18 cellular contexts compared by ENCODE assay signal in genomic region chr11:94960488-94960887, GRCh38. TPM values are rescaled to one million over a fixed set of nuclear protein-coding genes. Genes with fewer than 3 reads are reported as not detected.
DNase-seq lines count a peak whose midpoint lies in the region; ATAC-seq and TF ChIP-seq lines count a peak whose summit lies in the region.
"Had no signal": no experiment of that assay in that cellular context is flagged by ENCODE, and none has a peak within 500 bp of the region (broad histone marks: within the 10 kb centered on the region; RNA-seq: fewer than 3 reads in every experiment).

No MANE protein-coding gene starts in this region.

- H3K4me3 Mint-ChIP-seq in T-helper 17 cell: no peak overlapping the region
- H3K4me3 Mint-ChIP-seq: CD14-positive monocyte; CD4-positive, alpha-beta memory T cell; GM23338 had no signal

- ATAC-seq in T-helper 17 cell: no peak
- ATAC-seq: GM23338, HCT116, K562 had no signal

- H3K4me3 ChIP-seq in smooth muscle cell: no peak overlapping the region
- H3K4me3 ChIP-seq: BLaER1, GM23338, K562 had no signal

- no peak overlapping the region for H3K9ac ChIP-seq in smooth muscle cell (ENCODE audit: low read depth)
- H3K9ac ChIP-seq: BLaER1 had no signal

- no peaks in the 10 kb centered on the region for H4K20me1 ChIP-seq in smooth muscle cell (ENCODE audit: low read depth)

- H3K4me1 Mint-ChIP-seq in T-helper 17 cell: peaks cover 13% of the 10 kb centered on the region
- H3K4me1 Mint-ChIP-seq: CD14-positive monocyte, GM23338 had no signal

- peaks cover 29% of the 10 kb centered on the region for H3K36me3 ChIP-seq in smooth muscle cell (ENCODE audit: low read depth)

- peak; percentile 7 for DNase-seq in NCI-H2196 (lab: John Stamatoyannopoulos, UW; ENCODE audit: unreplicated experiment)
- DNase-seq in NCI-H2196 treated with DMSO at 0.1 percent for 48 hours (lab: John Stamatoyannopoulos, UW; ENCODE audit: unreplicated experiment): no peak
- DNase-seq in NCI-H1105 (lab: John Stamatoyannopoulos, UW): peak; percentile 64
- no peak for DNase-seq in T-helper 17 cell
- no peak for DNase-seq in smooth muscle cell (lab: John Stamatoyannopoulos, UW; ENCODE audit: unreplicated experiment)
- DNase-seq in anterior cingulate cortex (lab: John Stamatoyannopoulos, UW): no peak
- no peak for DNase-seq in DMS114 treated with DMSO at 0.1 percent for 48 hours (lab: John Stamatoyannopoulos, UW; ENCODE audit: unreplicated experiment)
- DNase-seq in NCI-H524 (lab: John Stamatoyannopoulos, UW): no peak
- DNase-seq: 8988T; CD4-positive, alpha-beta memory T cell; DMS53; GF-D8 had no signal

- H3K9me3 ChIP-seq in T-helper 17 cell (ENCODE audit: control insufficient read depth, low read length, poor library complexity, severe bottlenecking): no peaks in the 10 kb centered on the region
- H3K9me3 ChIP-seq in smooth muscle cell (replicated peaks; ENCODE audit: low read depth): no peaks in the 10 kb centered on the region
- H3K9me3 ChIP-seq: BLaER1 had no signal

- H3K27me3 ChIP-seq in smooth muscle cell (ENCODE audit: low read depth): no peaks in the 10 kb centered on the region
- H3K27me3 ChIP-seq: BLaER1 had no signal

- peak overlapping the region; percentile 37 for H3K27ac Mint-ChIP-seq in T-helper 17 cell
- H3K27ac Mint-ChIP-seq: GM23338 had no signal

- no peaks in the 10 kb centered on the region for H3K4me1 ChIP-seq in smooth muscle cell (ENCODE audit: low read depth)
- H3K4me1 ChIP-seq: BLaER1 had no signal

- H3K27me3 Mint-ChIP-seq in T-helper 17 cell: no peaks in the 10 kb centered on the region
- H3K27me3 Mint-ChIP-seq: CD4-positive, alpha-beta memory T cell had no signal

- no peaks in the 10 kb centered on the region for H3K79me2 ChIP-seq in smooth muscle cell (ENCODE audit: low read depth)

- no peak for TF ChIP-seq CTCF in smooth muscle cell (IDR thresholded peaks at IDR 0.05; ENCODE audit: borderline replicate concordance, insufficient read depth, poor library complexity, severe bottlenecking)

- H3F3A ChIP-seq in smooth muscle cell (ENCODE audit: low read depth): peaks cover 16% of the 10 kb centered on the region

- H3K36me3 Mint-ChIP-seq in T-helper 17 cell (ENCODE audit: low read depth): peaks cover 8% of the 10 kb centered on the region

- WGBS in smooth muscle cell (ENCODE audit: low lambda C conversion rate): 87% methylated on average over 2 of the region's 2 CpGs

- no peak overlapping the region for H2AFZ ChIP-seq in smooth muscle cell (ENCODE audit: low read depth)
- H2AFZ ChIP-seq: GM23338 had no signal

- H3K4me2 ChIP-seq in smooth muscle cell: no peak overlapping the region
- H3K4me2 ChIP-seq: BLaER1, GM23338 had no signal

- peak overlapping the region; percentile 34 for H3K27ac ChIP-seq in smooth muscle cell (ENCODE audit: low read depth)
- H3K27ac ChIP-seq: BLaER1, HL-60 had no signal

RNA-seq across cellular contexts. Expression of gene CWC15, which starts 12.9 kb away (rescaled TPM):
- total RNA-seq in T-helper 17 cell: 10 to 100 TPM; 77.0 to 88.9 TPM
- 64.1 and 80.7 TPM in 2 replicates for total RNA-seq in smooth muscle cell
- 70.0 and 70.2 TPM in 2 replicates for polyA plus RNA-seq in smooth muscle cell

RNA-seq across cellular contexts. Expression of gene KDM4D, which starts 13.0 kb away (rescaled TPM):
- total RNA-seq in T-helper 17 cell: under 1 TPM; 0.23 to 0.27 TPM
- 0.63 and 0.94 TPM in 2 replicates for total RNA-seq in smooth muscle cell
- 0.54 and 1.4 TPM in 2 replicates for polyA plus RNA-seq in smooth muscle cell

Comparison
In these comparisons a context has a peak if more than half of its experiments do, and no peak if none do; other contexts are left out.
1. DNase-seq: peak in NCI-H2196 (single experiment) and NCI-H1105 (single experiment); none in NCI-H2196 treated with DMSO at 0.1 percent for 48 hours (single experiment), T-helper 17 cell (0 of 3), smooth muscle cell (single experiment), anterior cingulate cortex (0 of 58), DMS114 treated with DMSO at 0.1 percent for 48 hours (single experiment) and NCI-H524 (0 of 2).